ENCODE assay signal across 31 cellular contexts in the genomic region with DNA sequence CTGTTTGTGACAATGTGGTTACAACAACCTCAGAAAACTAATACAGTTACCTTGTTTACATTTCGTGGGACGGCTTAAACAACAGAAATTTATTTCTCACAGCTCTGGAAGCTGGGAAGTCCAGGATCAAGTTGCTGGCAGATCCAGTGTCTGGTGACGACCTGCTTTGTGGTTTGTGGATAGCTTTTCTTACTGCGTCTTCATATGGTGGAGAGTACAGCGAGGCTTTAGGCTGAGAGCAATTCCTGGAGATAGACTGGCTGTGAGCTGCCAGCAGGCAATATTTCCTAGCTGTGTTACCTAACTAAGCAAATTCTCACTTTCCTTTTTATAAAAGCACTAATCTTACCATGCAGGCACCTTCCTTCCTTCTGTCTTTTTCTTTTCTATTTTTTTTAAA.
"Had no signal": no experiment of that assay in that cellular context is flagged by ENCODE, and none has a peak within 500 bp of the region (broad histone marks: within the 10 kb centered on the region; RNA-seq: fewer than 3 reads in every experiment).

No MANE protein-coding gene starts in this region.

- H3K27ac Mint-ChIP-seq: activated CD4-positive, alpha-beta memory T cell treated with anti-CD3 and anti-CD28 coated beads for 36 hours; activated CD4-positive, alpha-beta T cell treated with anti-CD3 and anti-CD28 coated beads for 36 hours; activated CD4-positive, alpha-beta T cell treated with anti-CD3 and anti-CD28 coated beads, Interleukin-2, amount 10 ng/mL, durations not matched to agents 24 days and 14 days; activated CD8-positive, alpha-beta memory T cell treated with anti-CD3 and anti-CD28 coated beads, Interleukin-2, amount 10 ng/mL, durations not matched to agents 7 days and 5 days; activated CD8-positive, alpha-beta T cell treated with anti-CD3 and anti-CD28 coated beads, Interleukin-2, amount 10 ng/mL, durations not matched to agents 7 days and 5 days; activated naive CD4-positive, alpha-beta T cell treated with anti-CD3 and anti-CD28 coated beads for 36 hours; activated naive CD4-positive, alpha-beta T cell treated with anti-CD3 and anti-CD28 coated beads, Interleukin-2, amount 50 U/mL, for 24 hours; activated naive CD8-positive, alpha-beta T cell treated with anti-CD3 and anti-CD28 coated beads for 36 hours; activated naive CD8-positive, alpha-beta T cell treated with anti-CD3 and anti-CD28 coated beads, Interleukin-2, amount 50 U/mL, for 24 hours; activated T-helper 1 cell treated with anti-CD3 and anti-CD28 coated beads, Interleukin-12 subunit alpha, Interleukin-12 subunit beta, Interleukin-2, Interleukin-4 antibody, amounts not matched to agents 30 ng/mL and 10 ng/mL and 1 ng/mL, durations not matched to agents 14 hours and 24 hours and 36 hours; activated T-helper 2 cell treated with anti-CD3 and anti-CD28 coated beads, Interferon-gamma antibody, Interleukin-2, Interleukin-4, amounts not matched to agents 10 μg/mL and 5 μg/mL and 100 μg/mL, durations not matched to agents 14 hours and 24 hours and 36 hours; endodermal cell; T-helper 1 cell treated with Interleukin-12 subunit alpha and Interleukin-12 subunit beta and Interleukin-4 antibody, amounts not matched to agents 30 μg/mL and 1 μg/mL, for 36 hours; T-helper 2 cell treated with Interferon-gamma antibody and Interleukin-4, amounts not matched to agents 5 μg/mL and 100 μg/mL, for 36 hours had no signal

- H3K27ac ChIP-seq: adrenal gland, body of pancreas, WERI-Rb-1 had no signal

- ATAC-seq: activated CD4-positive, alpha-beta T cell treated with anti-CD3 and anti-CD28 coated beads for 36 hours; activated CD8-positive, alpha-beta memory T cell treated with anti-CD3 and anti-CD28 coated beads, Interleukin-2, amount 10 ng/mL, durations not matched to agents 7 days and 5 days; activated CD8-positive, alpha-beta T cell treated with anti-CD3 and anti-CD28 coated beads, Interleukin-2, amount 10 ng/mL, durations not matched to agents 7 days and 5 days; activated naive CD8-positive, alpha-beta T cell treated with anti-CD3 and anti-CD28 coated beads, Interleukin-2, amount 50 U/mL, for 24 hours; body of pancreas; esophagus mucosa had no signal

- H3K4me3 Mint-ChIP-seq: activated CD4-positive, alpha-beta memory T cell treated with anti-CD3 and anti-CD28 coated beads for 36 hours; activated CD4-positive, alpha-beta T cell treated with anti-CD3 and anti-CD28 coated beads for 36 hours; activated CD4-positive, alpha-beta T cell treated with anti-CD3 and anti-CD28 coated beads, Interleukin-2, amount 10 ng/mL, durations not matched to agents 24 days and 14 days; activated CD8-positive, alpha-beta memory T cell treated with anti-CD3 and anti-CD28 coated beads, Interleukin-2, amount 10 ng/mL, durations not matched to agents 7 days and 5 days; activated CD8-positive, alpha-beta T cell treated with anti-CD3 and anti-CD28 coated beads, Interleukin-2, amount 10 ng/mL, durations not matched to agents 7 days and 5 days; activated naive CD4-positive, alpha-beta T cell treated with anti-CD3 and anti-CD28 coated beads for 36 hours; activated naive CD4-positive, alpha-beta T cell treated with anti-CD3 and anti-CD28 coated beads, Interleukin-2, amount 50 U/mL, for 24 hours; activated naive CD8-positive, alpha-beta T cell treated with anti-CD3 and anti-CD28 coated beads for 36 hours; activated naive CD8-positive, alpha-beta T cell treated with anti-CD3 and anti-CD28 coated beads, Interleukin-2, amount 50 U/mL, for 24 hours; activated T-helper 1 cell treated with anti-CD3 and anti-CD28 coated beads, Interleukin-12 subunit alpha, Interleukin-12 subunit beta, Interleukin-2, Interleukin-4 antibody, amounts not matched to agents 30 ng/mL and 10 ng/mL and 1 ng/mL, durations not matched to agents 14 hours and 24 hours and 36 hours; endodermal cell; T-helper 1 cell treated with Interleukin-12 subunit alpha and Interleukin-12 subunit beta and Interleukin-4 antibody, amounts not matched to agents 30 μg/mL and 1 μg/mL, for 36 hours; T-helper 2 cell treated with Interferon-gamma antibody and Interleukin-4, amounts not matched to agents 5 μg/mL and 100 μg/mL, for 36 hours had no signal

- H3K4me3 ChIP-seq: adrenal gland, body of pancreas had no signal

- H3K36me3 ChIP-seq: adrenal gland, WERI-Rb-1 had no signal

- H3K27me3 ChIP-seq: adrenal gland, body of pancreas had no signal

- H3K4me1 ChIP-seq: adrenal gland, body of pancreas had no signal

- H3K36me3 Mint-ChIP-seq: activated CD4-positive, alpha-beta memory T cell treated with anti-CD3 and anti-CD28 coated beads for 36 hours; activated CD8-positive, alpha-beta memory T cell treated with anti-CD3 and anti-CD28 coated beads, Interleukin-2, amount 10 ng/mL, durations not matched to agents 7 days and 5 days; activated naive CD4-positive, alpha-beta T cell treated with anti-CD3 and anti-CD28 coated beads, Interleukin-2, amount 50 U/mL, for 24 hours; activated naive CD8-positive, alpha-beta T cell treated with anti-CD3 and anti-CD28 coated beads for 36 hours had no signal

- H3K4me1 Mint-ChIP-seq: activated CD4-positive, alpha-beta T cell treated with anti-CD3 and anti-CD28 coated beads for 36 hours; activated CD4-positive, alpha-beta T cell treated with anti-CD3 and anti-CD28 coated beads, Interleukin-2, amount 10 ng/mL, durations not matched to agents 24 days and 14 days; activated CD8-positive, alpha-beta memory T cell treated with anti-CD3 and anti-CD28 coated beads, Interleukin-2, amount 10 ng/mL, durations not matched to agents 7 days and 5 days; activated naive CD4-positive, alpha-beta T cell treated with anti-CD3 and anti-CD28 coated beads, Interleukin-2, amount 50 U/mL, for 24 hours; activated naive CD8-positive, alpha-beta T cell treated with anti-CD3 and anti-CD28 coated beads for 36 hours; activated naive CD8-positive, alpha-beta T cell treated with anti-CD3 and anti-CD28 coated beads, Interleukin-2, amount 50 U/mL, for 24 hours had no signal

- DNase-seq: activated CD4-positive, alpha-beta memory T cell treated with anti-CD3 and anti-CD28 coated beads for 36 hours; activated CD4-positive, alpha-beta T cell treated with anti-CD3 and anti-CD28 coated beads for 36 hours; activated CD4-positive, alpha-beta T cell treated with anti-CD3 and anti-CD28 coated beads, Interleukin-2, amount 10 ng/mL, durations not matched to agents 24 days and 14 days; activated CD4-positive, CD25-positive, alpha-beta regulatory T cell; activated CD4-positive, CD25-positive, alpha-beta regulatory T cell treated with anti-CD3 and anti-CD28 coated beads, Interleukin-2, amount 50 U/mL, for 72 hours; activated CD8-positive, alpha-beta memory T cell treated with anti-CD3 and anti-CD28 coated beads, Interleukin-2, amount 10 ng/mL, durations not matched to agents 7 days and 5 days; activated CD8-positive, alpha-beta memory T cell treated with anti-CD3 and anti-CD28 coated beads, Interleukin-2, amount 50 U/mL, for 4 hours; activated CD8-positive, alpha-beta T cell treated with anti-CD3 and anti-CD28 coated beads, Interleukin-2, amount 10 ng/mL, durations not matched to agents 7 days and 5 days; activated effector memory CD4-positive, alpha-beta T cell treated with anti-CD3 and anti-CD28 coated beads, Interleukin-2, amount 50 U/mL, for 16 hours; activated naive CD4-positive, alpha-beta T cell treated with anti-CD3 and anti-CD28 coated beads for 36 hours; activated naive CD8-positive, alpha-beta T cell treated with anti-CD3 and anti-CD28 coated beads for 36 hours; activated naive CD8-positive, alpha-beta T cell treated with anti-CD3 and anti-CD28 coated beads, Interleukin-2, amount 50 U/mL, for 24 hours; activated T-cell treated with anti-CD3 and anti-CD28 coated beads, Interleukin-2, amount 50 U/mL, for 1 hour; activated T-cell treated with anti-CD3 and anti-CD28 coated beads, Interleukin-2, amount 50 U/mL, for 48 hours; adrenal gland; amygdala; aorta; body of pancreas; caudate nucleus; effector memory CD4-positive, alpha-beta T cell; endodermal cell; foreskin fibroblast; head of caudate nucleus; T1000; WERI-Rb-1 had no signal

- H3K27me3 Mint-ChIP-seq: activated CD4-positive, alpha-beta memory T cell treated with anti-CD3 and anti-CD28 coated beads for 36 hours; activated CD4-positive, alpha-beta T cell treated with anti-CD3 and anti-CD28 coated beads for 36 hours; activated CD4-positive, alpha-beta T cell treated with anti-CD3 and anti-CD28 coated beads, Interleukin-2, amount 10 ng/mL, durations not matched to agents 24 days and 14 days; activated CD8-positive, alpha-beta memory T cell treated with anti-CD3 and anti-CD28 coated beads, Interleukin-2, amount 10 ng/mL, durations not matched to agents 7 days and 5 days; activated naive CD4-positive, alpha-beta T cell treated with anti-CD3 and anti-CD28 coated beads, Interleukin-2, amount 50 U/mL, for 24 hours; activated naive CD8-positive, alpha-beta T cell treated with anti-CD3 and anti-CD28 coated beads for 36 hours; activated naive CD8-positive, alpha-beta T cell treated with anti-CD3 and anti-CD28 coated beads, Interleukin-2, amount 50 U/mL, for 24 hours had no signal

- H3K9me3 ChIP-seq: adrenal gland, body of pancreas had no signal
